In the genomic region with DNA sequence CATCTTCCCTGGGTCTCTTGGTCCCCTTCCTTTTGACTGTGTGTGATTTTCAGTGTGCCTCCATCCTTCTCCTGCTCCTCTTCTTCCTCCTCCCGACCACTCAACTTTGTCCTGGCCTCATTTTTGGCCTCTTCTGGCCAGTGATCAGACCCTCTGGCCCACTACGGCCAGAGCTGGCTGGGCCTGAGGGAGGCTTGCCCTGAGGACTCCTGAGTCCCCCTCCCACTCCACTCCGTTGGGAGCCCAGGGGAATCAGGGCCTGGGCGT, we compare ENCODE assay signal across 1 cellular context.
A peak's percentile ranks its signal among the peaks of the same experiment; 100 is the strongest.
TF ChIP-seq lines count a peak whose summit lies in the region.

No MANE protein-coding gene starts in this region.

TF ChIP-seq in H1, 55 proteins besides CTCF, POLR2A, EP300 and RAD21:
- TF ChIP-seq HDAC2 (IDR thresholded peaks at IDR 0.05; ENCODE audit: borderline replicate concordance in 1 of 2, low read depth in 2 of 2, low read length in 2 of 2) (no peak), SUZ12 (IDR thresholded peaks at IDR 0.05; ENCODE audit: low read length) (no peak)
- TF ChIP-seq, protein P1, sequence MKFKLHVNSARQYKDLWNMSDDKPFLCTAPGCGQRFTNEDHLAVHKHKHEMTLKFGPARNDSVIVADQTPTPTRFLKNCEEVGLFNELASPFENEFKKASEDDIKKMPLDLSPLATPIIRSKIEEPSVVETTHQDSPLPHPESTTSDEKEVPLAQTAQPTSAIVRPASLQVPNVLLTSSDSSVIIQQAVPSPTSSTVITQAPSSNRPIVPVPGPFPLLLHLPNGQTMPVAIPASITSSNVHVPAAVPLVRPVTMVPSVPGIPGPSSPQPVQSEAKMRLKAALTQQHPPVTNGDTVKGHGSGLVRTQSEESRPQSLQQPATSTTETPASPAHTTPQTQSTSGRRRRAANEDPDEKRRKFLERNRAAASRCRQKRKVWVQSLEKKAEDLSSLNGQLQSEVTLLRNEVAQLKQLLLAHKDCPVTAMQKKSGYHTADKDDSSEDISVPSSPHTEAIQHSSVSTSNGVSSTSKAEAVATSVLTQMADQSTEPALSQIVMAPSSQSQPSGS (IDR thresholded peaks at IDR 0.05; ENCODE audit: low read length), result 0 out of 2 replicates have a peak, but pooled peaks have one; percentile 30
TF ChIP-seq in H1: peak in this region for 1.
